Comparison of ENCODE assay signal across 1 cellular context in genomic region chr13:35761440-35762252, GRCh38.
TF ChIP-seq lines count a peak whose summit lies in the region.

No MANE protein-coding gene starts in this region.

TF ChIP-seq in IMR-90, 13 proteins besides CTCF, POLR2A, EP300 and RAD21 (continued from another document):
- TF ChIP-seq, protein P1, sequence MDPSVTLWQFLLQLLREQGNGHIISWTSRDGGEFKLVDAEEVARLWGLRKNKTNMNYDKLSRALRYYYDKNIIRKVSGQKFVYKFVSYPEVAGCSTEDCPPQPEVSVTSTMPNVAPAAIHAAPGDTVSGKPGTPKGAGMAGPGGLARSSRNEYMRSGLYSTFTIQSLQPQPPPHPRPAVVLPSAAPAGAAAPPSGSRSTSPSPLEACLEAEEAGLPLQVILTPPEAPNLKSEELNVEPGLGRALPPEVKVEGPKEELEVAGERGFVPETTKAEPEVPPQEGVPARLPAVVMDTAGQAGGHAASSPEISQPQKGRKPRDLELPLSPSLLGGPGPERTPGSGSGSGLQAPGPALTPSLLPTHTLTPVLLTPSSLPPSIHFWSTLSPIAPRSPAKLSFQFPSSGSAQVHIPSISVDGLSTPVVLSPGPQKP (IDR thresholded peaks at IDR 0.05; ENCODE audit: borderline replicate concordance, low read depth, low read length) = no peak
- TF ChIP-seq RCOR1 (IDR thresholded peaks at IDR 0.05; ENCODE audit: insufficient replicate concordance, low read length) (no peak), RFX5 (IDR thresholded peaks at IDR 0.05; ENCODE audit: low read depth, low read length) (no peak), BHLHE40 (IDR thresholded peaks at IDR 0.05; ENCODE audit: low read depth, low read length) (no peak), NFE2L2 (IDR thresholded peaks at IDR 0.05; ENCODE audit: low read depth, low read length) (no peak), USF2 (IDR thresholded peaks at IDR 0.05; ENCODE audit: low read depth, low read length) (no peak), MXI1 (IDR thresholded peaks at IDR 0.05; ENCODE audit: borderline replicate concordance, low read depth, low read length) (no peak), MAFK (IDR thresholded peaks at IDR 0.05; ENCODE audit: low read depth, low read length) (no peak), CHD1 (IDR thresholded peaks at IDR 0.05; ENCODE audit: low read depth, low read length) (no peak)
